In the genomic region with DNA sequence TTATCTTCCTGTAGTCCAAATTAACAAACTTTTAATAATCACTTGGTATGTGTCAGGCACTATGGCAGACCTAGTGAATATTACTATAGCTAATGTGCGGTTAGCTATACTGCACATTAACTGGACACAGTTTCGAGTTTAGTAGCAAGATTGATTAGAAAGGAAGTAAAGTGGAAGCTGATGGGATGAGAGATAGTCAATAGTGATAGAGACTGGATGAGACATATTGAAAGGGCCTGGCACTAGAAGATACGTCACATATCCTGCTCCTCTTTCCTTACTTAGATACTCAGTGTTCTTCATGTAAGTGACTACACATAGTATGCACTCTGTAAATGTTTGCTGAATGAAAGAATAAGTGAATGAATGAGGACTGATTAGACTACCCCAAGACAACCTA, we compare ENCODE assay signal across 1 cellular context.
TF ChIP-seq lines count a peak whose summit lies in the region.

No MANE protein-coding gene starts in this region.

TF ChIP-seq in GM12878, 131 proteins besides CTCF, POLR2A, EP300 and RAD21:
- TF ChIP-seq, protein P1, sequence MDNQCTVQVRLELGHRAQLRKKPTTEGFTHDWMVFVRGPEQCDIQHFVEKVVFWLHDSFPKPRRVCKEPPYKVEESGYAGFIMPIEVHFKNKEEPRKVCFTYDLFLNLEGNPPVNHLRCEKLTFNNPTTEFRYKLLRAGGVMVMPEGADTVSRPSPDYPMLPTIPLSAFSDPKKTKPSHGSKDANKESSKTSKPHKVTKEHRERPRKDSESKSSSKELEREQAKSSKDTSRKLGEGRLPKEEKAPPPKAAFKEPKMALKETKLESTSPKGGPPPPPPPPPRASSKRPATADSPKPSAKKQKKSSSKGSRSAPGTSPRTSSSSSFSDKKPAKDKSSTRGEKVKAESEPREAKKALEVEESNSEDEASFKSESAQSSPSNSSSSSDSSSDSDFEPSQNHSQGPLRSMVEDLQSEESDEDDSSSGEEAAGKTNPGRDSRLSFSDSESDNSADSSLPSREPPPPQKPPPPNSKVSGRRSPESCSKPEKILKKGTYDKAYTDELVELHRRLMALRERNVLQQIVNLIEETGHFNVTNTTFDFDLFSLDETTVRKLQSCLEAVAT (IDR thresholded peaks at IDR 0.05), result 0 out of 2 replicates have a peak, but pooled peaks have one; percentile 44
- no peak for TF ChIP-seq NR2C1 (IDR thresholded peaks at IDR 0.05)
TF ChIP-seq in GM12878: peak in this region for 1.
